In the genomic region with DNA sequence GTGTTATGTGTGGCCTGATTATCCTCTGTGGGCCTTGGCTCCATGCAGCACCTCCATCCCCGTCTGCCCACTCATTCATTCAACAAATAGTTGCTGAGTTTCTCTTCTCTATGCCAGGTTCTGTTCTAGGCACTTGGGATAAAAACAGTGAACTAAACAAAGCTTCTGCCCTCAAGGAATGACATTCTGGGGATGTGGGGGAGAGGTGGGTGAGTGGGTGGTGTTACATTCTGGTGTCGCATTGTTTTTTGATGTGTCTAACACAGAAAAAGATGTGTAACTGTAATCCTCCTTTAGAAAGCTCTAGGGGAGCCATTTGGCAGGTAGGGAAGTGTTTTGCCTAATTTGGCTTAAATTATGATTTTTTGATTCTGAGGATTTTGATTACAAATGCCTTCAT, we compare ENCODE assay signal across 19 cellular contexts.
"Had no signal": no experiment of that assay in that cellular context is flagged by ENCODE, and none has a peak within 500 bp of the region (broad histone marks: within the 10 kb centered on the region; RNA-seq: fewer than 3 reads in every experiment).

No MANE protein-coding gene starts in this region.

- H3K4me2 ChIP-seq: smooth muscle cell had no signal

- H3K4me3 Mint-ChIP-seq: activated naive CD8-positive, alpha-beta T cell treated with anti-CD3 and anti-CD28 coated beads, Interleukin-2, amount 10 ng/mL, durations not matched to agents 7 days and 5 days; activated T-helper 1 cell treated with anti-CD3 and anti-CD28 coated beads, Interleukin-12 subunit alpha, Interleukin-12 subunit beta, Interleukin-2, Interleukin-4 antibody, amounts not matched to agents 30 ng/mL and 10 ng/mL and 1 ng/mL, durations not matched to agents 14 hours and 24 hours and 36 hours; central memory CD8-positive, alpha-beta T cell; T-cell had no signal

- H3K9me3 Mint-ChIP-seq: activated naive CD8-positive, alpha-beta T cell treated with anti-CD3 and anti-CD28 coated beads, Interleukin-2, amount 10 ng/mL, durations not matched to agents 7 days and 5 days; activated T-helper 1 cell treated with anti-CD3 and anti-CD28 coated beads, Interleukin-12 subunit alpha, Interleukin-12 subunit beta, Interleukin-2, Interleukin-4 antibody, amounts not matched to agents 30 ng/mL and 10 ng/mL and 1 ng/mL, durations not matched to agents 14 hours and 24 hours and 36 hours; brain; central memory CD8-positive, alpha-beta T cell; naive B cell; T-cell had no signal

- H3K4me1 Mint-ChIP-seq: activated naive CD8-positive, alpha-beta T cell treated with anti-CD3 and anti-CD28 coated beads, Interleukin-2, amount 10 ng/mL, durations not matched to agents 7 days and 5 days; central memory CD8-positive, alpha-beta T cell; T-cell had no signal

- H3K9me3 ChIP-seq: esophagus squamous epithelium, lower lobe of right lung, neutrophil, upper lobe of left lung had no signal

- DNase-seq: activated CD4-positive, alpha-beta T cell treated with anti-CD3 and anti-CD28 coated beads, Interleukin-2, amount 50 U/mL, for 1 hour; activated CD8-positive, alpha-beta memory T cell treated with anti-CD3 and anti-CD28 coated beads for 24 hours; activated naive CD8-positive, alpha-beta T cell treated with anti-CD3 and anti-CD28 coated beads, Interleukin-2, amount 10 ng/mL, durations not matched to agents 7 days and 5 days; esophagus squamous epithelium; lower lobe of right lung; naive B cell; right cardiac atrium; stimulated activated CD4-positive, alpha-beta T cell treated with anti-CD3 and anti-CD28 coated beads, Interleukin-4, amount 100 ng/mL, for 4 hours; stimulated activated CD8-positive, alpha-beta memory T cell treated with anti-CD3 and anti-CD28 coated beads, Interleukin-4, amount 100 ng/mL, for 48 hours; stimulated activated naive CD8-positive, alpha-beta T cell treated with anti-CD3 and anti-CD28 coated beads, Interleukin-15, Interleukin-2, amounts not matched to agents 100 U/mL and 50 U/mL, for 24 hours; T-cell; T-helper 9 cell; upper lobe of left lung had no signal

- H3K36me3 ChIP-seq: esophagus squamous epithelium, lower lobe of right lung, neutrophil, upper lobe of left lung had no signal

- H3K27ac Mint-ChIP-seq: activated naive CD8-positive, alpha-beta T cell treated with anti-CD3 and anti-CD28 coated beads, Interleukin-2, amount 10 ng/mL, durations not matched to agents 7 days and 5 days; activated T-helper 1 cell treated with anti-CD3 and anti-CD28 coated beads, Interleukin-12 subunit alpha, Interleukin-12 subunit beta, Interleukin-2, Interleukin-4 antibody, amounts not matched to agents 30 ng/mL and 10 ng/mL and 1 ng/mL, durations not matched to agents 14 hours and 24 hours and 36 hours; T-cell had no signal

- H3K36me3 Mint-ChIP-seq: activated naive CD8-positive, alpha-beta T cell treated with anti-CD3 and anti-CD28 coated beads, Interleukin-2, amount 10 ng/mL, durations not matched to agents 7 days and 5 days; brain; naive B cell; T-cell had no signal

- H3K4me3 ChIP-seq: coronary artery, esophagus squamous epithelium, lower lobe of right lung, smooth muscle cell, upper lobe of left lung had no signal

- H3K4me1 ChIP-seq: lower lobe of right lung, upper lobe of left lung had no signal

- H3K27ac ChIP-seq: coronary artery, esophagus squamous epithelium, lower lobe of right lung, neutrophil, upper lobe of left lung had no signal

- H3K27me3 ChIP-seq: esophagus squamous epithelium, neutrophil, upper lobe of left lung had no signal

- H3K27me3 Mint-ChIP-seq: brain had no signal
